In the genomic region with DNA sequence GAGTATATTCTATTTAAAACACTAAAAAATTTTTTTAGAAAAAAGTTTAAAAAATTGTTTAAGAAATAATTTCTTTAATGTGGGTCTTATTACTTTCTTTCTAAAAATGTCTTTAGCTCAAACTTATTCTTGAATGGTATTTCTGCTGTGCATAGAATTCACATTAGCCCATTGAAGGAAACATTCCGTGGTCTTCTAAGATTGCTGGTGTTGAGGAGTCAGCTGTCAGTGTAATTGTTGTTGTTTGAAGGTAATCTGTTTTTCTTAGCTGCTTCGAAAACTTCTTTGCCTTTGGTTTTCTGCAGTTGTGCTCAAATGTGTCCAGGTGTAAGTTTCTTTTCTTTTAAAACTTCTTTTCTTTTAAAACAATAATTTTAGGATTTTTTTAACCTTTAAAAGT, we compare ENCODE assay signal across 22 cellular contexts.
"Had no signal": no experiment of that assay in that cellular context is flagged by ENCODE, and none has a peak within 500 bp of the region (broad histone marks: within the 10 kb centered on the region; RNA-seq: fewer than 3 reads in every experiment).

No MANE protein-coding gene starts in this region.

- H3K79me2 ChIP-seq: hepatocyte had no signal

- H3K27me3 ChIP-seq: dorsolateral prefrontal cortex, hepatocyte, right lobe of liver, testis, tibial nerve had no signal

- H3K9me3 Mint-ChIP-seq: stimulated activated naive B cell treated with anti-CD40 and anti-IgM and Interleukin-4, amounts not matched to agents 10 μg/mL and 1 μg/mL and 100 μg/mL, for 72 hours had no signal

- H3K36me3 Mint-ChIP-seq: naive thymus-derived CD4-positive, alpha-beta T cell; stimulated activated naive B cell treated with anti-CD40 and anti-IgM and Interleukin-4, amounts not matched to agents 10 μg/mL and 1 μg/mL and 100 μg/mL, for 72 hours had no signal

- H3K4me2 ChIP-seq: hepatocyte had no signal

- H3K9me3 ChIP-seq: psoas muscle, right lobe of liver, testis, tibial nerve had no signal

- H3K36me3 ChIP-seq: right lobe of liver, tibial nerve had no signal

- DNase-seq: cortex of kidney; dorsolateral prefrontal cortex; effector CD8-positive, alpha-beta T cell; foreskin melanocyte; head of caudate nucleus; left colon; left ventricle myocardium superior; mesenchymal stem cell; midbrain; naive thymus-derived CD4-positive, alpha-beta T cell; nephron progenitor cell; psoas muscle; retina; right lobe of liver; stimulated activated CD4-positive, alpha-beta T cell treated with anti-CD3 and anti-CD28 coated beads, Interleukin-2, amount 100 ng/mL, for 24 hours; stimulated activated CD4-positive, alpha-beta T cell treated with anti-CD3 and anti-CD28 coated beads, Interleukin-4, amount 100 ng/mL, for 4 hours; stimulated activated naive B cell treated with anti-CD40 and anti-IgM and Interleukin-4, amounts not matched to agents 10 μg/mL and 1 μg/mL and 100 μg/mL, for 72 hours; stimulated activated naive CD8-positive, alpha-beta T cell treated with anti-CD3 and anti-CD28 coated beads, Interleukin-15, amount 100 ng/mL, for 72 hours; testis had no signal

- H3K4me3 Mint-ChIP-seq: naive thymus-derived CD4-positive, alpha-beta T cell; nephron progenitor cell; stimulated activated naive B cell treated with anti-CD40 and anti-IgM and Interleukin-4, amounts not matched to agents 10 μg/mL and 1 μg/mL and 100 μg/mL, for 72 hours; stimulated activated naive CD8-positive, alpha-beta T cell treated with anti-CD3 and anti-CD28 coated beads, Interleukin-15, amount 100 ng/mL, for 72 hours had no signal

- H2AFZ ChIP-seq: hepatocyte had no signal

- H3K27ac ChIP-seq: dorsolateral prefrontal cortex, hepatocyte, psoas muscle, right lobe of liver, testis, tibial nerve had no signal

- H3K4me1 ChIP-seq: psoas muscle, testis, tibial nerve had no signal

- H3K27ac Mint-ChIP-seq: naive thymus-derived CD4-positive, alpha-beta T cell; nephron progenitor cell; stimulated activated naive B cell treated with anti-CD40 and anti-IgM and Interleukin-4, amounts not matched to agents 10 μg/mL and 1 μg/mL and 100 μg/mL, for 72 hours; stimulated activated naive CD8-positive, alpha-beta T cell treated with anti-CD3 and anti-CD28 coated beads, Interleukin-15, amount 100 ng/mL, for 72 hours had no signal

- H3K4me3 ChIP-seq: dorsolateral prefrontal cortex, hepatocyte, lung, psoas muscle, right lobe of liver, testis, tibial nerve had no signal

- H3K27me3 Mint-ChIP-seq: stimulated activated naive CD8-positive, alpha-beta T cell treated with anti-CD3 and anti-CD28 coated beads, Interleukin-15, amount 100 ng/mL, for 72 hours had no signal
